15 cellular contexts compared by ENCODE assay signal in genomic region chr17:75773808-75774470, GRCh38. TPM values are rescaled to one million over a fixed set of nuclear protein-coding genes. Genes with fewer than 3 reads are reported as not detected.
DNase-seq lines count a peak whose midpoint lies in the region; ATAC-seq and TF ChIP-seq lines count a peak whose summit lies in the region.
"Had no signal": no experiment of that assay in that cellular context is flagged by ENCODE, and none has a peak within 500 bp of the region (broad histone marks: within the 10 kb centered on the region; RNA-seq: fewer than 3 reads in every experiment).

No MANE protein-coding gene starts in this region.

- DNase-seq in D341Med (ENCODE audit: low spot score) (peak; percentile 55), HT-29 (ENCODE audit: low spot score) (peak; percentile 25), endodermal cell (peak; percentile 92), osteoblast (ENCODE audit: insufficient read length, low spot score, missing footprints) (peak; percentile 72), SIG-M5 treated with dmso at 0.1 percent for 504 hours (lab: John Stamatoyannopoulos, UW; ENCODE audit: unreplicated experiment) (no peak), OCI-LY7 (ENCODE audit: low spot score) (no peak)
- DNase-seq: hippocampal formation; NCI-H187; NK-92 treated with Interleukin-12 subunit alpha and Interleukin-12 subunit beta, amount 100 ng/mL, for 24 hours had no signal

- TF ChIP-seq CTCF in endodermal cell (conservative IDR thresholded peaks at IDR 0.05) = peak; percentile 68
- no peak for TF ChIP-seq CTCF in osteoblast (IDR thresholded peaks at IDR 0.05; ENCODE audit: extremely low read depth, low read depth, low read length)
- TF ChIP-seq CTCF in OCI-LY7 (conservative IDR thresholded peaks at IDR 0.05; ENCODE audit: low read length) = no peak; the same call in 1 of the 2 replicates

- BruUV-seq in OCI-LY7 (replicated peaks; lab: Mats Ljungman, UMichigan) = no TSS peak

- POLR2A ChIA-PET in OCI-LY7 (lab: Charles Lee) = interaction anchor here (1.2 to 3.2 kb wide), 3 partner anchors 9 to 12 kb away, joined by 3 to 10 read pairs (median 5); partner anchors contain the start of gene GALK1

- no peaks in the 10 kb centered on the region for H3K9me3 ChIP-seq in endodermal cell (ENCODE audit: control insufficient read depth, low read length)
- no peaks in the 10 kb centered on the region for H3K9me3 ChIP-seq in osteoblast (ENCODE audit: low read depth, low read length)
- no peaks in the 10 kb centered on the region for H3K9me3 ChIP-seq in OCI-LY7 (ENCODE audit: low read length)
- H3K9me3 ChIP-seq: suprapubic skin had no signal

- H3K36me3 ChIP-seq in endodermal cell (ENCODE audit: control insufficient read depth, insufficient read depth, low read length) (peaks cover 29% of the 10 kb centered on the region), osteoblast (ENCODE audit: insufficient read depth, low read length) (peaks cover 26% of the 10 kb centered on the region), OCI-LY7 (ENCODE audit: insufficient read depth, low read length) (peaks cover 41% of the 10 kb centered on the region)

- peaks cover 22% of the 10 kb centered on the region for H3K36me3 Mint-ChIP-seq in endodermal cell (ENCODE audit: low read depth)

- H3K4me3 ChIP-seq in endodermal cell (ENCODE audit: low read length) (no peak overlapping the region), osteoblast (ENCODE audit: insufficient read depth, low read length) (no peak overlapping the region), OCI-LY7 (ENCODE audit: low read depth, low read length, poor library complexity, severe bottlenecking) (no peak overlapping the region)
- H3K4me3 ChIP-seq: lung, suprapubic skin had no signal

- H3K4me3 Mint-ChIP-seq in endodermal cell = no peak overlapping the region

- H3K4me1 ChIP-seq in endodermal cell (ENCODE audit: control insufficient read depth, insufficient read depth, low read length) = no peaks in the 10 kb centered on the region
- H3K4me1 ChIP-seq in osteoblast (ENCODE audit: insufficient read depth, low read length) = peaks cover 12% of the 10 kb centered on the region
- H3K4me1 ChIP-seq in OCI-LY7 (ENCODE audit: insufficient read depth, low read length, poor library complexity, severe bottlenecking) = peaks cover 27% of the 10 kb centered on the region

- H3K4me1 Mint-ChIP-seq in endodermal cell = peaks cover 23% of the 10 kb centered on the region

- H3K27me3 Mint-ChIP-seq in endodermal cell (ENCODE audit: insufficient read depth) = no peaks in the 10 kb centered on the region

- peaks cover 32% of the 10 kb centered on the region for H4K20me1 ChIP-seq in osteoblast (ENCODE audit: insufficient read depth, low read length)
- peaks cover 24% of the 10 kb centered on the region for H4K20me1 ChIP-seq in OCI-LY7 (ENCODE audit: insufficient read depth, low read length)

- no peak overlapping the region for H2AFZ ChIP-seq in osteoblast (ENCODE audit: low read length)
- H2AFZ ChIP-seq in OCI-LY7 (ENCODE audit: low read length) = no peak overlapping the region

- no peak overlapping the region for H3K4me2 ChIP-seq in osteoblast (ENCODE audit: insufficient read depth, low read length)
- H3K4me2 ChIP-seq in OCI-LY7 (ENCODE audit: low read length) = no peak overlapping the region

- H3K79me2 ChIP-seq in osteoblast (ENCODE audit: insufficient read depth, low read length) = peaks cover 15% of the 10 kb centered on the region
- peaks cover 26% of the 10 kb centered on the region for H3K79me2 ChIP-seq in OCI-LY7 (ENCODE audit: insufficient read depth, low read depth, low read length)

- H3K9me3 Mint-ChIP-seq in endodermal cell = no peaks in the 10 kb centered on the region

- 86 to 93% methylated on average over 7 to 15 of the region's 15 CpGs for WGBS in endodermal cell (ENCODE audit: insufficient coverage in 1 of 2, insufficient read length in 1 of 2), 2 experiments

- H3K9ac ChIP-seq in endodermal cell (ENCODE audit: extremely low read depth, low read length, poor library complexity, severe bottlenecking) = no peak overlapping the region

- H3K27ac Mint-ChIP-seq in endodermal cell = no peak overlapping the region

- ATAC-seq in HG02763 (IDR thresholded peaks at IDR 0.05; ENCODE audit: unreplicated experiment) = no peak
- ATAC-seq in HG02571 (IDR thresholded peaks at IDR 0.05; ENCODE audit: unreplicated experiment) = no peak
- ATAC-seq: activated CD4-positive, CD25-positive, alpha-beta regulatory T cell treated with anti-CD3 and anti-CD28 coated beads, Interleukin-2, amount 50 U/mL, for 24 hours had no signal

- no peak overlapping the region for H3K27ac ChIP-seq in endodermal cell (ENCODE audit: low read depth, low read length)
- no peak overlapping the region for H3K27ac ChIP-seq in osteoblast (ENCODE audit: low read depth, low read length)
- no peak overlapping the region for H3K27ac ChIP-seq in OCI-LY7 (ENCODE audit: low read depth, low read length, poor library complexity, severe bottlenecking)
- H3K27ac ChIP-seq: C4-2B, suprapubic skin had no signal

- intact Hi-C loops in OCI-LY7 (cut with micrococcal nuclease; ENCODE audit: unreplicated experiment) = no loop called here

- no peaks in the 10 kb centered on the region for H3K9me2 ChIP-seq in OCI-LY7 (ENCODE audit: insufficient read depth, low read length)

- CTCF ChIA-PET in OCI-LY7 (lab: Charles Lee; ENCODE audit: unreplicated experiment) = interaction anchor here (0.9 kb wide), 1 partner anchor 10 kb away, joined by 3 read pairs; no protein-coding TSS in a partner anchor

- H3K27me3 ChIP-seq in endodermal cell (ENCODE audit: control insufficient read depth, insufficient read depth, low read length, poor library complexity, severe bottlenecking) (no peaks in the 10 kb centered on the region), osteoblast (ENCODE audit: insufficient read depth, low read length) (no peaks in the 10 kb centered on the region)
- H3K27me3 ChIP-seq: suprapubic skin had no signal

RNA-seq across cellular contexts. Expression of gene GALK1, which starts 8.9 kb away (rescaled TPM):
- 40.8 and 41.8 TPM in 2 replicates for total RNA-seq in HT-29 (2014; rRNA removed; shearing (Covaris generic))
- 10 to 100 TPM; 26.7 to 33.2 TPM for total RNA-seq in endodermal cell
- 25.1 TPM for polyA plus RNA-seq in endodermal cell (2013, experiment 1 of 2)
- polyA plus RNA-seq in endodermal cell (2013, experiment 2 of 2) = 22.8 TPM
- total RNA-seq in osteoblast = 25.3 and 27.7 TPM in 2 replicates
- 88.2 and 99.4 TPM in 2 replicates for total RNA-seq in OCI-LY7 (2014; rRNA removed; shearing (Covaris generic))
- total RNA-seq in OCI-LY7 (2022) = 74.8 and 76.5 TPM in 2 replicates

RNA-seq across cellular contexts. Expression of gene UNK, which starts 10.7 kb away (rescaled TPM):
- total RNA-seq in HT-29 (2014; rRNA removed; shearing (Covaris generic)) = 23.6 and 24.9 TPM in 2 replicates
- 10 to 100 TPM; 38.0 to 39.0 TPM for total RNA-seq in endodermal cell
- 40.1 TPM for polyA plus RNA-seq in endodermal cell (2013, experiment 1 of 2)
- 37.5 TPM for polyA plus RNA-seq in endodermal cell (2013, experiment 2 of 2)
- total RNA-seq in osteoblast = 18.5 and 23.6 TPM in 2 replicates
- 41.5 and 44.0 TPM in 2 replicates for total RNA-seq in OCI-LY7 (2014; rRNA removed; shearing (Covaris generic))
- 67.6 and 77.3 TPM in 2 replicates for total RNA-seq in OCI-LY7 (2022)

RNA-seq across cellular contexts. Expression of gene ITGB4, which starts 52.7 kb away (rescaled TPM):
- 224 and 281 TPM in 2 replicates for total RNA-seq in HT-29 (2014; rRNA removed; shearing (Covaris generic))
- total RNA-seq in endodermal cell = 1 to 10 TPM; 3.4 to 5.1 TPM
- 0.39 TPM for polyA plus RNA-seq in endodermal cell (2013, experiment 1 of 2)
- 0.87 TPM for polyA plus RNA-seq in endodermal cell (2013, experiment 2 of 2)
- total RNA-seq in osteoblast = 0.29 and 0.36 TPM in 2 replicates
- total RNA-seq in OCI-LY7 (2014; rRNA removed; shearing (Covaris generic)) = 0.66 and 2.0 TPM in 2 replicates
- total RNA-seq in OCI-LY7 (2022) = 1.9 and 3.9 TPM in 2 replicates

Comparison
In these comparisons a context has a peak if more than half of its experiments do, and no peak if none do; other contexts are left out.
1. DNase-seq: peak in D341Med (single experiment), HT-29 (single experiment), endodermal cell (single experiment) and osteoblast (single experiment); none in SIG-M5 treated with dmso at 0.1 percent for 504 hours (single experiment) and OCI-LY7 (single experiment).
2. RNA of gene ITGB4, which starts 52.7 kb away (total RNA-seq): 224 to 281 TPM in HT-29; 3.4 to 5.1 TPM in endodermal cell, 0.66 to 3.9 TPM in OCI-LY7 and 0.29 to 0.36 TPM in osteoblast; every median in the first group is over 10 times any median in the second.